In the genomic region with DNA sequence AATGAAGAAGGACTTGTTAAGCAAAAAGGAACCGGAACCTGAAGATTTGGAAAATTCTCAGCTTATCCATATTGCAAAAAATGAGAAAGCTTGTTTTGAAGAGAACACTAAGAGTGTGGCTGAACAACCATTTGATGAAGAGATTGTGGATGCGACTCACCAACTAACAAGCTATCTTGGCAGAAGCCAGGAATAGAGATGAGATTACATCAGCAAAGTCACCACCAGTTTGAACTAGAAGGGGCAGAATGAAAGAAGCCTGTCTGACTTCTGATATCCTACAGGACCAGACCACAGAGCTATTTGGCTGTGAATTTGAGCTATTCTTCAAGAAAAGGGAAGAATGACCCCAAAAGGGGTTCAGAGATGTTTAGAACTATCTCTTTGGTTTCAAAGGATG, we compare ENCODE assay signal across 15 cellular contexts. TPM values are rescaled to one million over a fixed set of nuclear protein-coding genes. Genes with fewer than 3 reads are reported as not detected.
DNase-seq lines count a peak whose midpoint lies in the region; ATAC-seq, FAIRE-seq and TF ChIP-seq lines count a peak whose summit lies in the region.
"Had no signal": no experiment of that assay in that cellular context is flagged by ENCODE, and none has a peak within 500 bp of the region (broad histone marks: within the 10 kb centered on the region; RNA-seq: fewer than 3 reads in every experiment).

No MANE protein-coding gene starts in this region.

- H3K27me3 Mint-ChIP-seq in WTC11 (ENCODE audit: low read depth), result no peaks in the 10 kb centered on the region
- H3K27me3 Mint-ChIP-seq: activated CD4-positive, alpha-beta T cell treated with anti-CD3 and anti-CD28 coated beads, Interleukin-2, amount 10 ng/mL, durations not matched to agents 24 days and 14 days had no signal

- FAIRE-seq in A549 (lab: Jason Lieb, UNC), result peak; percentile 39
- FAIRE-seq: kidney had no signal

- 48% methylated on average over 2 of the region's 2 CpGs for WGBS in A549 (ENCODE audit: missing lambda C conversion rate)
- WGBS in GM23248 (ENCODE audit: low coverage in 1 of 2, low lambda C conversion rate in 2 of 2, missing lambda C conversion rate in 2 of 2), 2 experiments, result 37 to 38% methylated on average over 2 of the region's 2 CpGs
- WGBS in SK-N-SH (ENCODE audit: low lambda C conversion rate), result 49% methylated on average over 2 of the region's 2 CpGs
- WGBS in prostate gland, result 43% methylated on average over 2 of the region's 2 CpGs

- H3K9me3 ChIP-seq in A549 (no peaks in the 10 kb centered on the region), GM23248 (ENCODE audit: low read depth) (no peaks in the 10 kb centered on the region), SK-N-SH (no peaks in the 10 kb centered on the region), prostate gland (no peaks in the 10 kb centered on the region)
- H3K9me3 ChIP-seq: HAP-1, SJCRH30 had no signal

- no peak for TF ChIP-seq CTCF in A549 (IDR thresholded peaks at IDR 0.05)
- no peak for TF ChIP-seq CTCF in SK-N-SH (IDR thresholded peaks at IDR 0.05)
- TF ChIP-seq CTCF in fibroblast of mammary gland (conservative IDR thresholded peaks at IDR 0.05; ENCODE audit: control insufficient read depth, insufficient read depth, low read depth, low read length), result no peak
- TF ChIP-seq CTCF in WTC11 (IDR thresholded peaks at IDR 0.05), result no peak
- no peak for TF ChIP-seq CTCF in prostate gland (IDR thresholded peaks at IDR 0.05)

- TF ChIP-seq POLR2A in A549 (IDR thresholded peaks at IDR 0.05; ENCODE audit: low read length) (no peak), prostate gland (IDR thresholded peaks at IDR 0.05) (no peak)

- H4K20me1 ChIP-seq in GM23248 (ENCODE audit: insufficient read depth) (no peaks in the 10 kb centered on the region), SK-N-SH (ENCODE audit: insufficient read depth) (no peaks in the 10 kb centered on the region)

- 0 out of 6 replicates have a peak overlapping the region, but pooled peaks of 1 of the 2 experiments have one; percentile 11 for H3K27ac ChIP-seq in A549
- peak overlapping the region; percentile 83 for H3K27ac ChIP-seq in GM23248
- H3K27ac ChIP-seq in SK-N-SH (ENCODE audit: low read depth in 2 of 2, low read length in 1 of 2), result peak overlapping the region in 1 of 2 experiments; percentile 61; a peak in 2 of 4 replicates
- H3K27ac ChIP-seq in prostate gland, result no peak overlapping the region
- H3K27ac ChIP-seq: SJCRH30 had no signal

- no peak overlapping the region for H3K4me3 Mint-ChIP-seq in WTC11
- H3K4me3 Mint-ChIP-seq: activated CD4-positive, alpha-beta T cell treated with anti-CD3 and anti-CD28 coated beads, Interleukin-2, amount 10 ng/mL, durations not matched to agents 24 days and 14 days had no signal

- peak overlapping the region; percentile 65 for H3K9ac ChIP-seq in GM23248
- H3K9ac ChIP-seq in SK-N-SH, result no peak overlapping the region

- H3K36me3 Mint-ChIP-seq in WTC11, result peaks cover 61% of the 10 kb centered on the region

- H3K36me3 ChIP-seq in GM23248 (ENCODE audit: low read depth) (peaks cover 55% of the 10 kb centered on the region), SK-N-SH (replicated peaks in 1 of 2; ENCODE audit: control insufficient read depth in 1 of 2, insufficient read depth in 2 of 2, low read length in 1 of 2) (peaks cover 61 to 83% of the 10 kb centered on the region in 2 experiments), prostate gland (peaks cover 7 to 22% of the 10 kb centered on the region in 2 donors)

- ATAC-seq in A549 (no peak), HG03095 (IDR thresholded peaks at IDR 0.05; ENCODE audit: unreplicated experiment) (no peak), WTC11 (no peak)

- no peak overlapping the region for H3K27ac Mint-ChIP-seq in WTC11
- H3K27ac Mint-ChIP-seq: activated CD4-positive, alpha-beta T cell treated with anti-CD3 and anti-CD28 coated beads, Interleukin-2, amount 10 ng/mL, durations not matched to agents 24 days and 14 days had no signal

- in situ Hi-C loops in GM23248 (cut with MboI), result no loop called here

- H3K4me1 ChIP-seq in A549 (no peaks in the 10 kb centered on the region), GM23248 (ENCODE audit: insufficient read depth) (peaks cover 17% of the 10 kb centered on the region), SK-N-SH (ENCODE audit: control insufficient read depth in 1 of 2, insufficient read depth in 2 of 2, low read depth in 1 of 2, low read length in 1 of 2) (peaks cover 0 to 4% of the 10 kb centered on the region in 2 experiments; a peak in 1 of 4 replicates), prostate gland (replicated peaks) (no peaks in the 10 kb centered on the region)
- H3K4me1 ChIP-seq: HAP-1, SJCRH30 had no signal

- DNase-seq in A549 (ENCODE audit: low read depth in 1 of 2, low spot score in 1 of 2) (no peak), GM23248 (peak; percentile 93), SK-N-SH (no peak), fibroblast of mammary gland (ENCODE audit: low read depth) (peak; percentile 83), WTC11 (ENCODE audit: low spot score) (no peak), prostate gland (ENCODE audit: low spot score) (no peak), hippocampal formation (lab: John Stamatoyannopoulos, UW) (no peak)
- DNase-seq: activated CD4-positive, alpha-beta T cell treated with anti-CD3 and anti-CD28 coated beads, Interleukin-2, amount 10 ng/mL, durations not matched to agents 24 days and 14 days; activated naive CD4-positive, alpha-beta T cell treated with Interleukin-2 at 50 U/mL for 16 hours; kidney; NCI-H446; stimulated activated CD4-positive, alpha-beta T cell treated with anti-CD3 and anti-CD28 coated beads, Interleukin-4, amount 100 ng/mL, for 24 hours had no signal

- peaks cover 21% of the 10 kb centered on the region for H3F3A ChIP-seq in GM23248 (ENCODE audit: insufficient read depth)
- H3F3A ChIP-seq in SK-N-SH (replicated peaks; ENCODE audit: insufficient read depth), result peaks cover 12% of the 10 kb centered on the region

- no peak for TF ChIP-seq RAD21 in A549 (conservative IDR thresholded peaks at IDR 0.05 in 1 of 2, IDR thresholded peaks at IDR 0.05 in 1 of 2)
- no peak for TF ChIP-seq RAD21 in SK-N-SH (IDR thresholded peaks at IDR 0.05; ENCODE audit: low read length)

- H3K79me2 ChIP-seq in GM23248 (ENCODE audit: insufficient read depth) (peaks cover 14% of the 10 kb centered on the region; the same call in 1 of the 2 replicates), SK-N-SH (ENCODE audit: insufficient read depth) (0 out of 2 replicates have a peak, but pooled peaks cover 2% of the 10 kb centered on the region)

- H3K9me3 Mint-ChIP-seq in WTC11, result peaks cover 9% of the 10 kb centered on the region
- H3K9me3 Mint-ChIP-seq: activated CD4-positive, alpha-beta T cell treated with anti-CD3 and anti-CD28 coated beads, Interleukin-2, amount 10 ng/mL, durations not matched to agents 24 days and 14 days had no signal

- intact Hi-C loops in prostate gland (cut with DNase I), result no loop called here

- no peaks in the 10 kb centered on the region for H3K4me1 Mint-ChIP-seq in WTC11

- POLR2A ChIA-PET in A549 (lab: Yijun Ruan, JAX) (interaction anchor here (0.6 kb wide), 1 partner anchor 41 kb away, joined by 9 read pairs; no protein-coding TSS in a partner anchor), SK-N-SH (lab: Yijun Ruan, JAX) (no interaction called here), WTC11 (lab: Charles Lee) (no interaction called here)

- peak overlapping the region; percentile 72 for H2AFZ ChIP-seq in GM23248
- no peak overlapping the region for H2AFZ ChIP-seq in SK-N-SH (ENCODE audit: low read depth)

- H3K4me3 ChIP-seq in A549, result no peak overlapping the region
- 0 out of 2 replicates have a peak overlapping the region, but pooled peaks have one; percentile 4 for H3K4me3 ChIP-seq in GM23248
- no peak overlapping the region for H3K4me3 ChIP-seq in SK-N-SH (ENCODE audit: low read depth in 2 of 2, low read length in 1 of 2)
- H3K4me3 ChIP-seq in fibroblast of mammary gland (ENCODE audit: control insufficient read depth, low read depth, low read length), result no peak overlapping the region
- no peak overlapping the region for H3K4me3 ChIP-seq in prostate gland
- H3K4me3 ChIP-seq: HAP-1, SJCRH30 had no signal

- CTCF ChIA-PET in A549 (lab: Yijun Ruan, JAX), result no interaction called here
- CTCF ChIA-PET in SK-N-SH (lab: Yijun Ruan, JAX), result no interaction called here
- CTCF ChIA-PET in WTC11 (lab: Charles Lee), result no interaction called here

- TF ChIP-seq EP300 in A549 (IDR thresholded peaks at IDR 0.05) (no peak), SK-N-SH (IDR thresholded peaks at IDR 0.05; ENCODE audit: borderline replicate concordance in 1 of 2, low read depth in 1 of 2, low read length in 1 of 2) (no peak; a peak in 1 of 4 replicates)

- H3K4me2 ChIP-seq in A549 (no peak overlapping the region), GM23248 (ENCODE audit: unreplicated experiment) (peak overlapping the region; percentile 33), SK-N-SH (peak overlapping the region; percentile 8; the same call in 1 of the 2 replicates)

- H3K27me3 ChIP-seq in GM23248 (replicated peaks; ENCODE audit: insufficient read depth) (no peaks in the 10 kb centered on the region), SK-N-SH (ENCODE audit: insufficient read depth) (no peaks in the 10 kb centered on the region), prostate gland (replicated peaks; ENCODE audit: insufficient read depth) (no peaks in the 10 kb centered on the region)
- H3K27me3 ChIP-seq: SJCRH30 had no signal

- H3K9me2 ChIP-seq in GM23248 (ENCODE audit: insufficient read depth) (no peaks in the 10 kb centered on the region), SK-N-SH (no peaks in the 10 kb centered on the region)

RNA-seq across cellular contexts. Expression of a gene that starts 15.2 kb away (rescaled TPM):
- polyA plus RNA-seq in A549 (2011; rRNA removed) (81.4 and 125 TPM in 2 replicates), A549 (2017; fragmentation: RNase III; extraction: RNeasy Plus Mini Kit Qiagen cat#74134 plus additional on column Dnase treatment) (113 to 124 TPM (median 121 TPM) in 3 replicates), GM23248 (2016; fragmentation: Nextera tagmentation; extraction: Ambion mirVana) (118 and 120 TPM in 2 replicates), SK-N-SH (2012; rRNA removed) (53.0 and 55.9 TPM in 2 replicates)
- 103 and 134 TPM in 2 replicates for polyA plus RNA-seq in A549 (2012; cell fraction: cytosol; rRNA removed)
- 112 and 155 TPM in 2 replicates for polyA plus RNA-seq in A549 (2012; cell fraction: nucleus; rRNA removed)
- 297 and 349 TPM in 2 replicates for polyA minus RNA-seq in A549 (2011; rRNA and poly(A)+ RNA removed)
- total RNA-seq in GM23248 (2014; rRNA removed; shearing (Covaris generic)), result 57.8 and 61.2 TPM in 2 replicates
- 29.3 and 38.6 TPM in 2 replicates for polyA plus RNA-seq in SK-N-SH (2012; cell fraction: cytosol; rRNA removed)
- 40.3 and 54.9 TPM in 2 replicates for polyA plus RNA-seq in SK-N-SH (2012; cell fraction: nucleus; rRNA removed)
- total RNA-seq in WTC11 (2021) (65.8 to 97.8 TPM (median 71.4 TPM) in 3 replicates), prostate gland (10 to 100 TPM; 21.8 to 38.8 TPM)

RNA-seq across cellular contexts. Expression of a gene that starts 15.3 kb away (rescaled TPM):
- 0.59 and 0.75 TPM in 2 replicates for polyA plus RNA-seq in A549 (2011; rRNA removed)
- 0.13 and 0.25 TPM in 2 replicates for polyA plus RNA-seq in A549 (2012; cell fraction: cytosol; rRNA removed)
- 0.06 and 0.07 TPM in 2 replicates for polyA plus RNA-seq in A549 (2012; cell fraction: nucleus; rRNA removed)
- polyA plus RNA-seq in A549 (2017; fragmentation: RNase III; extraction: RNeasy Plus Mini Kit Qiagen cat#74134 plus additional on column Dnase treatment), result 0.14 to 0.51 TPM (median 0.37 TPM) in 3 replicates
- polyA minus RNA-seq in A549 (2011; rRNA and poly(A)+ RNA removed), result 0.66 and 1.2 TPM in 2 replicates
- total RNA-seq in GM23248 (2014; rRNA removed; shearing (Covaris generic)), result 0.22 and 0.89 TPM in 2 replicates
- polyA plus RNA-seq in GM23248 (2016; fragmentation: Nextera tagmentation; extraction: Ambion mirVana), result 0.30 and 0.36 TPM in 2 replicates
- 0.12 and 0.24 TPM in 2 replicates for polyA plus RNA-seq in SK-N-SH (2012; rRNA removed)
- 0.19 and 0.20 TPM in 2 replicates for polyA plus RNA-seq in SK-N-SH (2012; cell fraction: cytosol; rRNA removed)
- polyA plus RNA-seq in SK-N-SH (2012; cell fraction: nucleus; rRNA removed), result 0.06 and 0.30 TPM in 2 replicates
- total RNA-seq in WTC11 (2021), result 1.8 to 2.6 TPM (median 1.9 TPM) in 3 replicates
- 10 to 100 TPM in 1 of 2 donors, 1 to 10 TPM in 1; 1.8 to 13.9 TPM for total RNA-seq in prostate gland

RNA-seq across cellular contexts. Expression of a gene that starts 56.1 kb away (rescaled TPM):
- polyA plus RNA-seq in A549 (2011; rRNA removed), result not detected in 2 replicates
- not detected in 2 replicates for polyA plus RNA-seq in A549 (2012; cell fraction: cytosol; rRNA removed)
- polyA plus RNA-seq in A549 (2012; cell fraction: nucleus; rRNA removed), result not detected in 2 replicates
- not detected in 3 replicates for polyA plus RNA-seq in A549 (2017; fragmentation: RNase III; extraction: RNeasy Plus Mini Kit Qiagen cat#74134 plus additional on column Dnase treatment)
- not detected in 2 replicates for polyA minus RNA-seq in A549 (2011; rRNA and poly(A)+ RNA removed)
- not detected in 2 replicates for total RNA-seq in GM23248 (2014; rRNA removed; shearing (Covaris generic))
- polyA plus RNA-seq in GM23248 (2016; fragmentation: Nextera tagmentation; extraction: Ambion mirVana), result not detected in 2 replicates
- not detected in 2 replicates for polyA plus RNA-seq in SK-N-SH (2012; rRNA removed)
- polyA plus RNA-seq in SK-N-SH (2012; cell fraction: cytosol; rRNA removed), result not detected in 2 replicates
- 0.02 TPM in 1 of 2 replicates, not detected in the other for polyA plus RNA-seq in SK-N-SH (2012; cell fraction: nucleus; rRNA removed)
- total RNA-seq in WTC11 (2021), result 6.0 to 8.8 TPM (median 7.2 TPM) in 3 replicates
- 1 to 10 TPM in 1 of 2 donors, under 1 TPM in 1; 0.41 to 5.1 TPM for total RNA-seq in prostate gland

Comparison
In these comparisons a context has a peak if more than half of its experiments do, and no peak if none do; other contexts are left out.
1. DNase-seq: peak in GM23248 (single experiment) and fibroblast of mammary gland (single experiment); none in A549 (0 of 2), SK-N-SH (single experiment), WTC11 (single experiment), prostate gland (single experiment) and hippocampal formation (0 of 2).